Comparison of ENCODE assay signal across 2 cellular contexts in the genomic region with DNA sequence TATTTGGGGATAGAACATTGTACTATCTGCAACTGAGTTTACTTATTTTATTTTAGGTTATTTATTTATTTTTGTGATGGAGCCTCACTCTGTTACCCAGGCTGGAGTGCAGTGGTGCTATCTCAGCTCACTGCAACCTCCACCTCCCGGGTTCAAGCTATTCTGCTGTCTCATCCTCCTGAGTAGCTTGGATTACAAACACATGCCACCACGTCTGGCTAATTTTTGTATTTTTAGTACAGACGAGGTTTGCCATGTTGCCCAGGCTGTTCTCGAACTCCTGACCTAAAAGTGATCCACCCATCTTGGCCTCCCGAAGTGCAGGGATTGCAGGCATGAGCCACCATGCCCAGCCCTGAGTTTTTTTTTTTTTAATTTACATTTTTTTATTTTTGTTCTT. TPM values are rescaled to one million over a fixed set of nuclear protein-coding genes. Genes with fewer than 3 reads are reported as not detected.
"Had no signal": no experiment of that assay in that cellular context is flagged by ENCODE, and none has a peak within 500 bp of the region (broad histone marks: within the 10 kb centered on the region; RNA-seq: fewer than 3 reads in every experiment).

No MANE protein-coding gene starts in this region.

RNA-seq across cellular contexts. Expression of a gene that starts 52.2 kb away (rescaled TPM):
- total RNA-seq: M059J, MCF 10A had no signal
